In the genomic region with DNA sequence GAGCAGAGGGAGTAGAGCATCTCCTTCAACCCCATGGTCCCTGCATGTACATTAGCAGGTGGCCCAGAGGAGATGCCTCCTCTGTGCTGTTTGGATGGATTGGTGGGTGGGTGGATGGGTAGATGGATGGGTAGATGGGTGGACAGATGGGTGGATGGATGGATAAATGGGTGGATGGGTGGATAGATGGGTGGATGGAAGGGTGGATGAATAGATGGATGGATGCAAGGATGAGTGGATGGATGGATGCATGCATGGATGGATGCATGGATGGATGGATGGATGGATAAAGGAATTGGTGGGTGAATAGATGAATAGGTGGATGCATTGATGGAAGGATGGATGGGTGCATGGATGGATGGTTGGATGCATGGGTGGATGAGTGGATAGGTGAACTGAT, we compare ENCODE assay signal across 7 cellular contexts.
DNase-seq lines count a peak whose midpoint lies in the region; ATAC-seq, FAIRE-seq and TF ChIP-seq lines count a peak whose summit lies in the region.
"Not testable (repeated sequence)": the region's sequence is repeated elsewhere in the genome, so short reads cannot be mapped to it uniquely, and the experiment has no call there.

No MANE protein-coding gene starts in this region.

- not testable (repeated sequence) for H4K20me1 ChIP-seq in IMR-90 (ENCODE audit: insufficient read depth, low read length); endothelial cell of umbilical vein (replicated peaks; ENCODE audit: control insufficient read depth, extremely low read depth, insufficient read depth, low read length); HepG2 (ENCODE audit: insufficient read depth, low read length)

- peak overlapping the region; percentile 50; the same call in 1 of the 2 replicates for H3K56ac ChIP-seq in IMR-90 (ENCODE audit: extremely low read depth, insufficient read depth, low read length)

- H2BK15ac ChIP-seq in IMR-90 (ENCODE audit: low read depth, low read length), result peak overlapping the region; percentile 98; the same call in 2 of the 3 replicates

- peaks cover 6 to 27% of the 10 kb centered on the region in 2 experiments; a peak in 2 of 4 replicates for H3K79me1 ChIP-seq in IMR-90 (ENCODE audit: low read depth in 1 of 2, low read length in 2 of 2)

- H3K4me1 ChIP-seq in ACC112 (ENCODE audit: control insufficient read depth, insufficient read depth, low read length, unreplicated experiment) (peaks cover 51% of the 10 kb centered on the region), IMR-90 (ENCODE audit: control insufficient read depth, insufficient read depth, low read length) (peaks cover 33% of the 10 kb centered on the region), ascending aorta (peaks cover 12 to 26% of the 10 kb centered on the region in 2 donors), endothelial cell of umbilical vein (ENCODE audit: control insufficient read depth, extremely low read depth, insufficient read depth, low read length) (peaks cover 30% of the 10 kb centered on the region), HepG2 (ENCODE audit: insufficient read depth, low read length) (peaks cover 61% of the 10 kb centered on the region), sigmoid colon (peaks cover 0 to 41% (median 34%) of the 10 kb centered on the region in 4 donors)
- not testable (repeated sequence) for H3K4me1 ChIP-seq in uterus

- H2BK5ac ChIP-seq in IMR-90 (ENCODE audit: low read depth, low read length, poor library complexity, severe bottlenecking), result peak overlapping the region; percentile 90

- H3K9me1 ChIP-seq in IMR-90 (ENCODE audit: insufficient read depth, low read length), result peaks cover 31% of the 10 kb centered on the region; the same call in 1 of the 2 replicates
- H3K9me1 ChIP-seq in endothelial cell of umbilical vein (replicated peaks; ENCODE audit: control insufficient read depth, extremely low read depth, insufficient read depth, low read length), result not testable (repeated sequence)

- H3K27ac ChIP-seq in ACC112 (ENCODE audit: low read depth, low read length) (peak overlapping the region; percentile 89), IMR-90 (ENCODE audit: insufficient read depth, low read length) (peak overlapping the region; percentile 88), ascending aorta (peak overlapping the region; percentile 60 to 66), endothelial cell of umbilical vein (ENCODE audit: insufficient read depth, low read depth, low read length) (peak overlapping the region; percentile 50), sigmoid colon (peak overlapping the region; percentile 49 to 81 (median 74)), uterus (peak overlapping the region; percentile 66 to 85)
- H3K27ac ChIP-seq in HepG2 (ENCODE audit: extremely low read length, insufficient read depth, low read length), result not testable (repeated sequence)

- peak overlapping the region; percentile 87 for H3K14ac ChIP-seq in IMR-90 (replicated peaks; ENCODE audit: low read depth, low read length)

- peak overlapping the region; percentile 99; the same call in 1 of the 2 replicates for H3K23ac ChIP-seq in IMR-90 (ENCODE audit: low read depth, low read length)

- POLR2A ChIA-PET in IMR-90 (lab: Charles Lee; ENCODE audit: unreplicated experiment); endothelial cell of umbilical vein (lab: Charles Lee); HepG2 (lab: Yijun Ruan, JAX): not testable (repeated sequence)

- peak overlapping the region; percentile 100 for H2AK5ac ChIP-seq in IMR-90 (ENCODE audit: low read depth, low read length)

- H3K79me2 ChIP-seq in ACC112 (ENCODE audit: control insufficient read depth, insufficient read depth, low read length, unreplicated experiment); endothelial cell of umbilical vein (ENCODE audit: control insufficient read depth, insufficient read depth, low read length); HepG2 (ENCODE audit: insufficient read depth, low read length): not testable (repeated sequence)

- not testable (repeated sequence) for H3K27me3 ChIP-seq in ACC112 (ENCODE audit: insufficient read depth, low read length); IMR-90 (ENCODE audit: control insufficient read depth, insufficient read depth, low read length); ascending aorta; endothelial cell of umbilical vein (ENCODE audit: control insufficient read depth in 2 of 2, insufficient read depth in 2 of 2, low read length in 2 of 2); HepG2 (ENCODE audit: control insufficient read depth in 1 of 2, insufficient read depth in 2 of 2, low read length in 2 of 2); sigmoid colon; uterus

- dilution Hi-C loops in IMR-90 (cut with HindIII; ENCODE audit: low sequenced_read_pairs, unreplicated experiment); endothelial cell of umbilical vein (cut with MboI; ENCODE audit: extremely low pct_ligation_motif_present, low sequenced_read_pairs): not testable (repeated sequence)

- not testable (repeated sequence) for H3K4me3 ChIP-seq in ACC112 (ENCODE audit: low read depth, low read length); IMR-90 (ENCODE audit: insufficient read depth, low read depth, low read length); ascending aorta; endothelial cell of umbilical vein (replicated peaks in 1 of 3; ENCODE audit: insufficient read depth in 1 of 3, low read depth in 1 of 3, low read length in 3 of 3); HepG2 (replicated peaks in 1 of 3; ENCODE audit: insufficient read depth in 1 of 3, low read depth in 2 of 3, low read length in 3 of 3); sigmoid colon; uterus

- H3K4ac ChIP-seq in IMR-90 (ENCODE audit: low read depth, low read length), result peak overlapping the region; percentile 95

- TF ChIP-seq RAD21 in IMR-90 (IDR thresholded peaks at IDR 0.05; ENCODE audit: low read length); HepG2 (CRISPR knock-in tag; IDR thresholded peaks at IDR 0.05): not testable (repeated sequence)

- in situ Hi-C loops in IMR-90 (cut with MboI; ENCODE audit: low sequenced_read_pairs), result loop anchor here (25.0 kb wide), 1 partner anchor 308 kb away; the partner anchor contains the start of genes NFATC2IP and SPNS1
- in situ Hi-C loops in HepG2 (cut with HindIII; ENCODE audit: extremely low pct_ligation_motif_present, low pct_unique_long_range_greater_than_20kb), result not testable (repeated sequence)

- not testable (repeated sequence) for TF ChIP-seq CTCF in IMR-90 (conservative IDR thresholded peaks at IDR 0.05; ENCODE audit: low read depth, low read length); ascending aorta (IDR thresholded peaks at IDR 0.05); endothelial cell of umbilical vein (IDR thresholded peaks at IDR 0.05; ENCODE audit: extremely low read depth in 1 of 2, insufficient read depth in 1 of 2, low read depth in 1 of 2, low read length in 2 of 2); HepG2 (CRISPR knock-in tag; IDR thresholded peaks at IDR 0.05); sigmoid colon (IDR thresholded peaks at IDR 0.05); uterus (IDR thresholded peaks at IDR 0.05)

- not testable (repeated sequence) for H2AFZ ChIP-seq in ACC112 (ENCODE audit: low read length, unreplicated experiment); IMR-90 (replicated peaks; ENCODE audit: low read length, poor library complexity); endothelial cell of umbilical vein (ENCODE audit: low read depth, low read length); HepG2 (ENCODE audit: low read length)

- not testable (repeated sequence) for TF ChIP-seq POLR2A in IMR-90 (IDR thresholded peaks at IDR 0.05; ENCODE audit: low read depth, low read length); endothelial cell of umbilical vein (IDR thresholded peaks at IDR 0.05; ENCODE audit: low read depth, low read length); HepG2 (IDR thresholded peaks at IDR 0.05; ENCODE audit: insufficient read depth in 1 of 2, low read depth in 2 of 2, low read length in 2 of 2); sigmoid colon (IDR thresholded peaks at IDR 0.05); uterus (IDR thresholded peaks at IDR 0.05)

- CTCF ChIA-PET in IMR-90 (lab: Yijun Ruan, JAX); endothelial cell of umbilical vein (lab: Charles Lee); HepG2 (lab: Yijun Ruan, JAX; ENCODE audit: low intra/inter-chr PET ratio, low total read pairs): not testable (repeated sequence)

- H3K4me2 ChIP-seq in IMR-90 (ENCODE audit: low read depth, low read length); endothelial cell of umbilical vein (ENCODE audit: insufficient read depth, low read length); HepG2 (ENCODE audit: low read depth, low read length): not testable (repeated sequence)

- not testable (repeated sequence) for H3K9ac ChIP-seq in IMR-90 (ENCODE audit: low read depth, low read length); endothelial cell of umbilical vein (replicated peaks; ENCODE audit: extremely low read depth, insufficient read depth, low read length); HepG2 (ENCODE audit: insufficient read depth, low read depth, low read length)

- H2BK120ac ChIP-seq in IMR-90 (ENCODE audit: low read depth, low read length), result peak overlapping the region; percentile 95

- peak overlapping the region; percentile 91 for H3K18ac ChIP-seq in IMR-90 (ENCODE audit: low read depth, low read length)

- not testable (repeated sequence) for DNase-seq in IMR-90; ascending aorta (ENCODE audit: low spot score in 2 of 2); endothelial cell of umbilical vein (ENCODE audit: low read depth, low spot score); HepG2 (ENCODE audit: low spot score); sigmoid colon; uterus

- H4K8ac ChIP-seq in IMR-90 (ENCODE audit: low read depth in 2 of 2, low read length in 2 of 2), result peak overlapping the region; percentile 78 to 99; a peak in 3 of 4 replicates

- not testable (repeated sequence) for H2AK9ac ChIP-seq in IMR-90 (replicated peaks; ENCODE audit: low read depth, low read length, poor library complexity)

- H4K5ac ChIP-seq in IMR-90 (ENCODE audit: low read depth, low read length), result peak overlapping the region; percentile 72

- intact Hi-C loops in IMR-90 (cut with micrococcal nuclease); ascending aorta (cut with DNase I); endothelial cell of umbilical vein (cut with micrococcal nuclease); HepG2 (cut with micrococcal nuclease; ENCODE audit: unreplicated experiment); sigmoid colon (cut with DNase I); uterus (cut with DNase I; ENCODE audit: low total_unique reads): not testable (repeated sequence)

- H3K9me3 ChIP-seq in IMR-90 (ENCODE audit: control insufficient read depth, insufficient read depth, low read length); ascending aorta; endothelial cell of umbilical vein (replicated peaks; ENCODE audit: control insufficient read depth, insufficient read depth, low read length); HepG2 (ENCODE audit: low read length); sigmoid colon; uterus: not testable (repeated sequence)

- not testable (repeated sequence) for TF ChIP-seq EP300 in HepG2 (IDR thresholded peaks at IDR 0.05; ENCODE audit: low read depth in 2 of 2, low read length in 2 of 2); HepG2 (CRISPR knock-in tag; IDR thresholded peaks at IDR 0.05; ENCODE audit: borderline replicate concordance); sigmoid colon (IDR thresholded peaks at IDR 0.05)

- H2BK20ac ChIP-seq in IMR-90 (ENCODE audit: low read depth, low read length), result peak overlapping the region; percentile 91; the same call in 1 of the 2 replicates

- H3K36me3 ChIP-seq in ACC112 (ENCODE audit: insufficient read depth, low read length); IMR-90 (ENCODE audit: control insufficient read depth, insufficient read depth, low read length); ascending aorta; endothelial cell of umbilical vein (ENCODE audit: control insufficient read depth in 2 of 2, extremely low read depth in 1 of 2, insufficient read depth in 2 of 2, low read length in 2 of 2); HepG2 (replicated peaks in 1 of 2; ENCODE audit: control insufficient read depth in 1 of 2, insufficient read depth in 2 of 2, low read length in 2 of 2); sigmoid colon; uterus: not testable (repeated sequence)

- not testable (repeated sequence) for BruUV-seq in IMR-90 (replicated peaks; lab: Mats Ljungman, UMichigan); endothelial cell of umbilical vein (replicated peaks; lab: Mats Ljungman, UMichigan); HepG2 (replicated peaks; lab: Mats Ljungman, UMichigan)

- ATAC-seq in IMR-90 (ENCODE audit: low read depth); HepG2: not testable (repeated sequence)

- FAIRE-seq in endothelial cell of umbilical vein (lab: Jason Lieb, UNC); HepG2 (lab: Jason Lieb, UNC): not testable (repeated sequence)

- peak overlapping the region; percentile 92 for H4K91ac ChIP-seq in IMR-90 (ENCODE audit: insufficient read depth, low read depth, low read length)
